Comparison of ENCODE assay signal across 1 cellular context in genomic region chr11:10492084-10492483, GRCh38.
TF ChIP-seq lines count a peak whose summit lies in the region.

No MANE protein-coding gene starts in this region.

TF ChIP-seq in A549, 52 proteins besides CTCF, POLR2A, EP300 and RAD21:
- TF ChIP-seq KDM1A (IDR thresholded peaks at IDR 0.05; ENCODE audit: low read depth) = no peak
- TF ChIP-seq TFCP2L1 (CRISPR knock-in tag; IDR thresholded peaks at IDR 0.05) = no peak
- TF ChIP-seq E2F6 (IDR thresholded peaks at IDR 0.05; ENCODE audit: borderline replicate concordance, low read depth) = no peak
- TF ChIP-seq NPAS2 (CRISPR knock-in tag; IDR thresholded peaks at IDR 0.05; ENCODE audit: borderline replicate concordance) = no peak
- no peak for TF ChIP-seq SMC3 (IDR thresholded peaks at IDR 0.05)
- no peak for TF ChIP-seq HOXA7 (CRISPR knock-in tag; IDR thresholded peaks at IDR 0.05)
- TF ChIP-seq POLR2AphosphoS2 (conservative IDR thresholded peaks at IDR 0.05; ENCODE audit: low read length) = no peak
- TF ChIP-seq BHLHE40 (IDR thresholded peaks at IDR 0.05; ENCODE audit: low read depth, low read length) = no peak
- no peak for TF ChIP-seq CEBPB (IDR thresholded peaks at IDR 0.05)
- TF ChIP-seq HOXB5 (CRISPR knock-in tag; IDR thresholded peaks at IDR 0.05) = no peak
